20 cellular contexts compared by ENCODE assay signal in the genomic region with DNA sequence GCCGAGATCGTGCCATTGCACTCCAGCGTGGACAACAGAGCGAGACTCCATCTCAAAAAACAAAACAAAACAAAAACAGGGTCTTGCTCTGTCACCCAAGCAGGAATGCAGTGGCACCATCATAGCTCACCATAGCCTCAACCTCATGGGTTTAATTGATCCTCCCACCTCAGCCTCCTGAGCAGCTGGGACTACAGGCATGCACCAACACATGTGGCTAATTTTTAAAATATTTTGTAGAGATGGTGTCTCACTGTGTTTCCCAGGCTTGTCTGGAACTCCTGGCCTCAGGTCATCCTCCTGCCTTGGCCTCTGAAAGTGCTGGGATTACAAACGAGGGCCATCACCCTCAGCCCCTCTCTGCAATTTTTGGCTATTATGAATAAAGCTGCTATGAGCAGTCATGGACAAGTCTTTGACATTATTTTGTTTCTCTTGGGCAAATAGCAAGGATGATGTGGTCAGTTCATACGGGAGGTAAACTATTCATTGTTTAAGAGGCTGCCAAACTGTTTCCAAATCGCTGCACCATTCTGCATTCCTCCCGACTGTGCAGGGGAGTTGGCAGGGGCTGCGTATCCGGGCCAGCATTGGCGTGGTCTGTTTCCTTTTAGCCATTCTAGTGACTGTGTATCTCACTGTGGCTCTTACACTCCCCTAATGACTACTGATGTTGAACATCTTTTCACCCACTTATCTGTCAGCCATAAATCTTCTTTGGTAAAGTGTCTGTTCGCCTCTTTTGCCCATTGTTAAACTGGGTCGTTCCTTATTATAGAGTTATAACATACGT. TPM values are rescaled to one million over a fixed set of nuclear protein-coding genes. Genes with fewer than 3 reads are reported as not detected.
DNase-seq lines count a peak whose midpoint lies in the region; ATAC-seq and TF ChIP-seq lines count a peak whose summit lies in the region.
"Had no signal": no experiment of that assay in that cellular context is flagged by ENCODE, and none has a peak within 500 bp of the region (broad histone marks: within the 10 kb centered on the region; RNA-seq: fewer than 3 reads in every experiment).

No MANE protein-coding gene starts in this region.

- H3K9me3 ChIP-seq in left ventricle myocardium inferior (replicated peaks) = no peaks in the 10 kb centered on the region
- H3K9me3 ChIP-seq: right atrium auricular region, upper lobe of right lung had no signal

- no peaks in the 10 kb centered on the region for H3K4me1 Mint-ChIP-seq in natural killer cell treated with Interleukin-12 subunit alpha and Interleukin-12 subunit beta and Interleukin-15 and Interleukin-18, amount 100 ng/mL, for 72 hours (ENCODE audit: low read depth in 2 of 2)
- H3K4me1 Mint-ChIP-seq: stimulated activated effector memory CD8-positive, alpha-beta T cell treated with anti-CD3 and anti-CD28 coated beads, Interleukin-12 subunit alpha, Interleukin-12 subunit beta, amount 100 ng/mL, for 72 hours had no signal

- no peak overlapping the region for H3K27ac Mint-ChIP-seq in natural killer cell treated with Interleukin-12 subunit alpha and Interleukin-12 subunit beta and Interleukin-15 and Interleukin-18, amount 100 ng/mL, for 72 hours
- H3K27ac Mint-ChIP-seq: nephron progenitor cell; stimulated activated effector memory CD8-positive, alpha-beta T cell treated with anti-CD3 and anti-CD28 coated beads, Interleukin-12 subunit alpha, Interleukin-12 subunit beta, amount 100 ng/mL, for 72 hours; T-helper 17 cell had no signal

- no peaks in the 10 kb centered on the region for H3K4me1 ChIP-seq in left ventricle myocardium inferior
- H3K4me1 ChIP-seq: right atrium auricular region, upper lobe of right lung had no signal

- H3K27ac ChIP-seq in left ventricle myocardium inferior (replicated peaks) = no peak overlapping the region
- H3K27ac ChIP-seq: KMS-11, right atrium auricular region, RWPE1, upper lobe of right lung had no signal

- no peak overlapping the region for H3K4me3 ChIP-seq in left ventricle myocardium inferior
- H3K4me3 ChIP-seq: lung, right atrium auricular region, upper lobe of right lung had no signal

- H3K9me3 Mint-ChIP-seq in natural killer cell treated with Interleukin-12 subunit alpha and Interleukin-12 subunit beta and Interleukin-15 and Interleukin-18, amount 100 ng/mL, for 72 hours = no peaks in the 10 kb centered on the region
- H3K9me3 Mint-ChIP-seq: nephron progenitor cell; stimulated activated effector memory CD8-positive, alpha-beta T cell treated with anti-CD3 and anti-CD28 coated beads, Interleukin-12 subunit alpha, Interleukin-12 subunit beta, amount 100 ng/mL, for 72 hours had no signal

- DNase-seq in Right ventricle myocardium inferior (ENCODE audit: missing footprints) = peak; percentile 41
- DNase-seq in left ventricle myocardium inferior = no peak
- peak; percentile 91 for DNase-seq in astrocyte of the hippocampus (ENCODE audit: low read depth, low spot score)
- DNase-seq in kidney glomerular epithelial cell (lab: John Stamatoyannopoulos, UW) = peak; percentile 45
- no peak for DNase-seq in natural killer cell treated with Interleukin-12 subunit alpha and Interleukin-12 subunit beta and Interleukin-15 and Interleukin-18, amount 100 ng/mL, for 72 hours (ENCODE audit: low spot score)
- DNase-seq in NCI-H345 (lab: John Stamatoyannopoulos, UW) = no peak
- no peak for DNase-seq in activated CD4-positive, alpha-beta T cell treated with anti-CD3 and anti-CD28 coated beads for 1 hour
- DNase-seq: activated CD4-positive, CD25-positive, alpha-beta regulatory T cell treated with anti-CD3 and anti-CD28 coated beads, Interleukin-2, amount 50 U/mL, for 72 hours; activated T-cell treated with anti-CD3 and anti-CD28 coated beads for 4 hours; NCI-H1694; NCI-H774; nephron progenitor cell; T-helper 17 cell; upper lobe of right lung had no signal

- intact Hi-C loops in Right ventricle myocardium inferior (cut with DNase I) = no loop called here
- intact Hi-C loops in left ventricle myocardium inferior (cut with micrococcal nuclease) = no loop called here

- no peaks in the 10 kb centered on the region for H3K36me3 Mint-ChIP-seq in natural killer cell treated with Interleukin-12 subunit alpha and Interleukin-12 subunit beta and Interleukin-15 and Interleukin-18, amount 100 ng/mL, for 72 hours
- H3K36me3 Mint-ChIP-seq: stimulated activated effector memory CD8-positive, alpha-beta T cell treated with anti-CD3 and anti-CD28 coated beads, Interleukin-12 subunit alpha, Interleukin-12 subunit beta, amount 100 ng/mL, for 72 hours had no signal

- H3K27me3 Mint-ChIP-seq in natural killer cell treated with Interleukin-12 subunit alpha and Interleukin-12 subunit beta and Interleukin-15 and Interleukin-18, amount 100 ng/mL, for 72 hours = peaks cover 9 to 19% of the 10 kb centered on the region in 2 donors

- H3K4me3 Mint-ChIP-seq in natural killer cell treated with Interleukin-12 subunit alpha and Interleukin-12 subunit beta and Interleukin-15 and Interleukin-18, amount 100 ng/mL, for 72 hours = no peak overlapping the region
- H3K4me3 Mint-ChIP-seq: nephron progenitor cell; stimulated activated effector memory CD8-positive, alpha-beta T cell treated with anti-CD3 and anti-CD28 coated beads, Interleukin-12 subunit alpha, Interleukin-12 subunit beta, amount 100 ng/mL, for 72 hours; T-helper 17 cell had no signal

- no peak for TF ChIP-seq CTCF in left ventricle myocardium inferior (IDR thresholded peaks at IDR 0.05; ENCODE audit: borderline replicate concordance)

- peaks cover 8% of the 10 kb centered on the region for H3K27me3 ChIP-seq in left ventricle myocardium inferior (ENCODE audit: low read depth)
- H3K27me3 ChIP-seq: right atrium auricular region, upper lobe of right lung had no signal

- no peaks in the 10 kb centered on the region for H3K36me3 ChIP-seq in left ventricle myocardium inferior
- H3K36me3 ChIP-seq: right atrium auricular region, upper lobe of right lung had no signal

- ATAC-seq in Right ventricle myocardium inferior (no peak), GM21367 (IDR thresholded peaks at IDR 0.05; ENCODE audit: unreplicated experiment) (no peak)
- no peak for ATAC-seq in natural killer cell treated with Interleukin-12 subunit alpha and Interleukin-12 subunit beta and Interleukin-15 and Interleukin-18, amount 100 ng/mL, for 72 hours
- ATAC-seq: stimulated activated effector memory CD8-positive, alpha-beta T cell treated with anti-CD3 and anti-CD28 coated beads, Interleukin-12 subunit alpha, Interleukin-12 subunit beta, amount 100 ng/mL, for 72 hours; T-helper 17 cell; upper lobe of right lung had no signal

RNA-seq across cellular contexts. Expression of gene EIF4A3, which starts 21.1 kb away (rescaled TPM):
- total RNA-seq in Right ventricle myocardium inferior = 31.3 TPM
- 30.0 TPM for total RNA-seq in left ventricle myocardium inferior
- 100 to 1,000 TPM; 134 to 155 TPM for total RNA-seq in natural killer cell treated with Interleukin-12 subunit alpha and Interleukin-12 subunit beta and Interleukin-15 and Interleukin-18, amount 100 ng/mL, for 72 hours

RNA-seq across cellular contexts. Expression of gene GAA, which starts 24.5 kb away (rescaled TPM):
- total RNA-seq in Right ventricle myocardium inferior (46.0 TPM), left ventricle myocardium inferior (44.4 TPM)
- 10 to 100 TPM; 20.9 to 24.0 TPM for total RNA-seq in natural killer cell treated with Interleukin-12 subunit alpha and Interleukin-12 subunit beta and Interleukin-15 and Interleukin-18, amount 100 ng/mL, for 72 hours

RNA-seq across cellular contexts. Expression of gene CARD14, which starts 44.0 kb away (rescaled TPM):
- total RNA-seq in Right ventricle myocardium inferior = not detected
- 0.49 TPM for total RNA-seq in left ventricle myocardium inferior
- not detected for total RNA-seq in natural killer cell treated with Interleukin-12 subunit alpha and Interleukin-12 subunit beta and Interleukin-15 and Interleukin-18, amount 100 ng/mL, for 72 hours
- total RNA-seq: right atrium auricular region, T-helper 17 cell had no signal

Comparison
In these comparisons a context has a peak if more than half of its experiments do, and no peak if none do; other contexts are left out.
1. DNase-seq: peak in Right ventricle myocardium inferior (single experiment), astrocyte of the hippocampus (single experiment) and kidney glomerular epithelial cell (single experiment); none in left ventricle myocardium inferior (single experiment), natural killer cell treated with Interleukin-12 subunit alpha and Interleukin-12 subunit beta and Interleukin-15 and Interleukin-18, amount 100 ng/mL, for 72 hours (single experiment), NCI-H345 (single experiment) and activated CD4-positive, alpha-beta T cell treated with anti-CD3 and anti-CD28 coated beads for 1 hour (single experiment).